In genomic region chr20:537983-538382, GRCh38 we compare ENCODE assay signal across 1 cellular context.
TF ChIP-seq lines count a peak whose summit lies in the region.

No MANE protein-coding gene starts in this region.

TF ChIP-seq in GM23338, 12 proteins besides CTCF, POLR2A, EP300 and RAD21 (continued from another document):
- TF ChIP-seq ZNF462 (CRISPR knock-in tag; IDR thresholded peaks at IDR 0.05) = no peak
- no peak for TF ChIP-seq EZH2 (IDR thresholded peaks at IDR 0.05; ENCODE audit: low read depth, unreplicated experiment)
